ENCODE assay signal across 18 cellular contexts in genomic region chr2:36802952-36803351, GRCh38.
DNase-seq lines count a peak whose midpoint lies in the region; ATAC-seq and TF ChIP-seq lines count a peak whose summit lies in the region.
"Had no signal": no experiment of that assay in that cellular context is flagged by ENCODE, and none has a peak within 500 bp of the region (broad histone marks: within the 10 kb centered on the region; RNA-seq: fewer than 3 reads in every experiment).

No MANE protein-coding gene starts in this region.

- peaks cover 0 to 6% (median 0%) of the 10 kb centered on the region in 7 donors for H3K27me3 ChIP-seq in heart right ventricle

- H3K9me3 ChIP-seq in mucosa of descending colon (no peaks in the 10 kb centered on the region), heart right ventricle (peaks cover 0 to 8% (median 0%) of the 10 kb centered on the region in 11 donors)
- H3K9me3 ChIP-seq: A549, HAP-1 had no signal

- no peak overlapping the region for H3K27ac ChIP-seq in heart right ventricle
- H3K27ac ChIP-seq: A549, C4-2B had no signal

- peak overlapping the region; percentile 91 to 95 for H3K27ac Mint-ChIP-seq in natural killer cell
- H3K27ac Mint-ChIP-seq in natural killer cell treated with Interleukin-12 subunit alpha and Interleukin-12 subunit beta and Interleukin-15 and Interleukin-18, amount 100 ng/mL, for 72 hours, result no peak overlapping the region
- H3K27ac Mint-ChIP-seq in effector memory CD8-positive, alpha-beta T cell, result peak overlapping the region; percentile 54 to 71
- H3K27ac Mint-ChIP-seq: CD4-positive, CD25-positive, alpha-beta regulatory T cell; CD8-positive, alpha-beta T cell; HFFc6 had no signal

- TF ChIP-seq CTCF in natural killer cell (IDR thresholded peaks at IDR 0.05), result no peak
- no peak for TF ChIP-seq CTCF in mucosa of descending colon (IDR thresholded peaks at IDR 0.05)
- TF ChIP-seq CTCF in heart right ventricle (IDR thresholded peaks at IDR 0.05), result no peak

- no peaks in the 10 kb centered on the region for H3K27me3 Mint-ChIP-seq in natural killer cell (ENCODE audit: low read depth in 2 of 2)
- H3K27me3 Mint-ChIP-seq in natural killer cell treated with Interleukin-12 subunit alpha and Interleukin-12 subunit beta and Interleukin-15 and Interleukin-18, amount 100 ng/mL, for 72 hours, result no peaks in the 10 kb centered on the region
- H3K27me3 Mint-ChIP-seq in effector memory CD8-positive, alpha-beta T cell, result peaks cover 0 to 12% of the 10 kb centered on the region in 2 donors

- peaks cover 1% of the 10 kb centered on the region for H3K4me1 ChIP-seq in mucosa of descending colon (ENCODE audit: low read depth)
- H3K4me1 ChIP-seq in heart right ventricle, result no peaks in the 10 kb centered on the region
- H3K4me1 ChIP-seq: A549, Caco-2, HAP-1 had no signal

- 85 to 88% methylated on average over 3 of the region's 3 CpGs for WGBS in heart right ventricle, 2 donors

- ATAC-seq in natural killer cell, result no peak
- no peak for ATAC-seq in natural killer cell treated with Interleukin-12 subunit alpha and Interleukin-12 subunit beta and Interleukin-15 and Interleukin-18, amount 100 ng/mL, for 72 hours
- ATAC-seq in effector memory CD8-positive, alpha-beta T cell (replicated peaks), result no peak
- peak; percentile 45 for ATAC-seq in mucosa of descending colon
- ATAC-seq in GM19452 (IDR thresholded peaks at IDR 0.05; ENCODE audit: unreplicated experiment), result no peak
- ATAC-seq in heart right ventricle, result no peak
- ATAC-seq: A549; CD8-positive, alpha-beta T cell had no signal

- no peaks in the 10 kb centered on the region for H3K36me3 Mint-ChIP-seq in natural killer cell
- no peaks in the 10 kb centered on the region for H3K36me3 Mint-ChIP-seq in natural killer cell treated with Interleukin-12 subunit alpha and Interleukin-12 subunit beta and Interleukin-15 and Interleukin-18, amount 100 ng/mL, for 72 hours
- H3K36me3 Mint-ChIP-seq in effector memory CD8-positive, alpha-beta T cell (ENCODE audit: insufficient read depth), result peaks cover 9% of the 10 kb centered on the region
- H3K36me3 Mint-ChIP-seq: CD4-positive, CD25-positive, alpha-beta regulatory T cell; CD8-positive, alpha-beta T cell had no signal

- H3K4me3 Mint-ChIP-seq in natural killer cell, result peak overlapping the region; percentile 47
- H3K4me3 Mint-ChIP-seq in natural killer cell treated with Interleukin-12 subunit alpha and Interleukin-12 subunit beta and Interleukin-15 and Interleukin-18, amount 100 ng/mL, for 72 hours, result no peak overlapping the region
- peak overlapping the region in 1 of 2 donors; percentile 11 for H3K4me3 Mint-ChIP-seq in effector memory CD8-positive, alpha-beta T cell
- H3K4me3 Mint-ChIP-seq: CD4-positive, CD25-positive, alpha-beta regulatory T cell; CD8-positive, alpha-beta T cell; HFFc6 had no signal

- intact Hi-C loops in natural killer cell (cut with micrococcal nuclease) (loop anchor here (5.0 to 10.0 kb wide), 2 partner anchors 164 to 282 kb away; partner anchors contain the start of genes GPATCH11, HEATR5B and STRN), mucosa of descending colon (cut with DNase I, micrococcal nuclease) (no loop called here), heart right ventricle (cut with DNase I) (no loop called here)

- no peaks in the 10 kb centered on the region for H3K9me3 Mint-ChIP-seq in natural killer cell
- H3K9me3 Mint-ChIP-seq in natural killer cell treated with Interleukin-12 subunit alpha and Interleukin-12 subunit beta and Interleukin-15 and Interleukin-18, amount 100 ng/mL, for 72 hours, result no peaks in the 10 kb centered on the region
- no peaks in the 10 kb centered on the region for H3K9me3 Mint-ChIP-seq in effector memory CD8-positive, alpha-beta T cell
- H3K9me3 Mint-ChIP-seq: CD8-positive, alpha-beta T cell had no signal

- H3K4me1 Mint-ChIP-seq in natural killer cell, result peaks cover 76 to 87% of the 10 kb centered on the region in 2 donors
- H3K4me1 Mint-ChIP-seq in natural killer cell treated with Interleukin-12 subunit alpha and Interleukin-12 subunit beta and Interleukin-15 and Interleukin-18, amount 100 ng/mL, for 72 hours (ENCODE audit: low read depth in 2 of 2), result peaks cover 40 to 56% of the 10 kb centered on the region in 2 donors
- peaks cover 35 to 60% of the 10 kb centered on the region in 2 donors for H3K4me1 Mint-ChIP-seq in effector memory CD8-positive, alpha-beta T cell (ENCODE audit: low read depth in 2 of 2)

- no peak overlapping the region for H3K4me3 ChIP-seq in mucosa of descending colon
- H3K4me3 ChIP-seq in heart right ventricle, result no peak overlapping the region
- H3K4me3 ChIP-seq: A549, HAP-1 had no signal

- no peak for DNase-seq in natural killer cell
- no peak for DNase-seq in natural killer cell treated with Interleukin-12 subunit alpha and Interleukin-12 subunit beta and Interleukin-15 and Interleukin-18, amount 100 ng/mL, for 72 hours (ENCODE audit: low spot score)
- DNase-seq in effector memory CD8-positive, alpha-beta T cell, result no peak
- DNase-seq in mucosa of descending colon, result no peak
- DNase-seq in heart right ventricle, result no peak
- no peak for DNase-seq in activated naive CD4-positive, alpha-beta T cell treated with Interleukin-2 at 50 U/mL for 16 hours
- DNase-seq: 8988T; Caco-2; CD4-positive, CD25-positive, alpha-beta regulatory T cell; CD8-positive, alpha-beta T cell; DMS153; DND-41; GOT3; HFFc6 had no signal

- H3K36me3 ChIP-seq in mucosa of descending colon (ENCODE audit: low read depth), result no peaks in the 10 kb centered on the region
- no peaks in the 10 kb centered on the region for H3K36me3 ChIP-seq in heart right ventricle
- H3K36me3 ChIP-seq: HAP-1 had no signal

Comparison
In these comparisons a context has a peak if more than half of its experiments do, and no peak if none do; other contexts are left out.
1. H3K27ac Mint-ChIP-seq: peak in natural killer cell (2 of 2) and effector memory CD8-positive, alpha-beta T cell (2 of 2); none in natural killer cell treated with Interleukin-12 subunit alpha and Interleukin-12 subunit beta and Interleukin-15 and Interleukin-18, amount 100 ng/mL, for 72 hours (0 of 2).